18 cellular contexts compared by ENCODE assay signal in the genomic region with DNA sequence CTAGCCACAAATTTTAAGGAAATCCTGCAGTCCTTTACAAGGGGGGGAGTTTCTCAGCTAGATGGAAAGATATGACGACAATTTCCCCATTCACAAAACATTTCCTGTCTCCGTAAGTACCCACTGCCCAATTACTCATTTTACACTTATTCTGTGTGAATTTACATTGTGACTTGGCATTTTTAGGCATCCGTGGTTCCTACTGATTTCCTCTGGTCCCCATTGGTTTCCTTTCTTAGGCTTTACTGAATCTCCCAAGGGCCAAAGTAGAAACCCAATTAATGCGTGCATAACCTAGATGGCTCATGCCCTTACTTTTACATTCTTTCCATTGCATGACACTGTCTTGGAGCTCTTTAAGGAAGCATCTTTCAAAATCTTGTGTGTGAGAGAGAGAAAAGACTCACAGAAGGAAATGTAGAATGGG. TPM values are rescaled to one million over a fixed set of nuclear protein-coding genes. Genes with fewer than 3 reads are reported as not detected.
DNase-seq lines count a peak whose midpoint lies in the region; ATAC-seq, FAIRE-seq and TF ChIP-seq lines count a peak whose summit lies in the region.
"Had no signal": no experiment of that assay in that cellular context is flagged by ENCODE, and none has a peak within 500 bp of the region (broad histone marks: within the 10 kb centered on the region; RNA-seq: fewer than 3 reads in every experiment).

No MANE protein-coding gene starts in this region.

- H2AFZ ChIP-seq in OCI-LY7 (ENCODE audit: low read length) (peak overlapping the region; percentile 43; the same call in 1 of the 2 replicates), K562 (ENCODE audit: low read depth, low read length) (no peak overlapping the region), osteoblast (ENCODE audit: low read length) (peak overlapping the region; percentile 14)

- H3K9ac ChIP-seq in K562 (ENCODE audit: insufficient read depth in 1 of 2, low read depth in 2 of 2, low read length in 2 of 2), result no peak overlapping the region

- H3K9me1 ChIP-seq in K562 (ENCODE audit: control insufficient read depth, insufficient read depth, low read length), result no peaks in the 10 kb centered on the region

- TF ChIP-seq RAD21 in K562 (CRISPR knock-in tag; conservative IDR thresholded peaks at IDR 0.05 in 1 of 2, IDR thresholded peaks at IDR 0.05 in 1 of 2), result no peak

- no TSS peak for BruUV-seq in OCI-LY7 (replicated peaks; lab: Mats Ljungman, UMichigan)
- no TSS peak for BruUV-seq in K562 (replicated peaks; lab: Mats Ljungman, UMichigan)

- CTCF ChIA-PET in OCI-LY7 (lab: Charles Lee; ENCODE audit: unreplicated experiment), result no interaction called here
- CTCF ChIA-PET in K562 (lab: Yijun Ruan, JAX; ENCODE audit: low intra/inter-chr PET ratio), result no interaction called here

- H3K4me2 ChIP-seq in OCI-LY7 (ENCODE audit: low read length), result no peak overlapping the region
- H3K4me2 ChIP-seq in K562 (ENCODE audit: insufficient read depth, low read length), result no peak overlapping the region
- H3K4me2 ChIP-seq in osteoblast (ENCODE audit: insufficient read depth, low read length), result peak overlapping the region; percentile 47

- intact Hi-C loops in OCI-LY7 (cut with micrococcal nuclease; ENCODE audit: unreplicated experiment) (no loop called here), K562 (cut with micrococcal nuclease) (no loop called here), spleen (cut with DNase I; ENCODE audit: low total_unique reads) (no loop called here), sciatic nerve (cut with DNase I) (no loop called here)

- no peak overlapping the region for H3K27ac ChIP-seq in OCI-LY7 (ENCODE audit: low read depth, low read length, poor library complexity, severe bottlenecking)
- no peak overlapping the region for H3K27ac ChIP-seq in K562 (ENCODE audit: extremely low read depth, low read depth, low read length)
- H3K27ac ChIP-seq in osteoblast (ENCODE audit: low read depth, low read length), result peak overlapping the region; percentile 59
- no peak overlapping the region for H3K27ac ChIP-seq in spleen
- H3K27ac ChIP-seq: adrenal gland, tibial artery had no signal

- no peak for FAIRE-seq in K562 (lab: Jason Lieb, UNC)
- FAIRE-seq: RCC 7860 had no signal

- POLR2A ChIA-PET in OCI-LY7 (lab: Charles Lee), result interaction anchor here (1.3 kb wide), 1 partner anchor 17 kb away, joined by 4 read pairs; no protein-coding TSS in a partner anchor
- POLR2A ChIA-PET in K562 (lab: Yijun Ruan, JAX), result no interaction called here

- 8% methylated on average over 4 of the region's 4 CpGs for WGBS in K562 (ENCODE audit: insufficient coverage, low coverage, missing lambda C conversion rate)
- whole genome bisulfite sequencing in spleen, 5 donors, result 8 to 17% (median 11%) methylated on average over 4 of the region's 4 CpGs

- H3K4me3 ChIP-seq in OCI-LY7 (ENCODE audit: low read depth, low read length, poor library complexity, severe bottlenecking) (no peak overlapping the region), K562 (no peak overlapping the region), osteoblast (ENCODE audit: insufficient read depth, low read length) (no peak overlapping the region), spleen (no peak overlapping the region)
- H3K4me3 ChIP-seq: adrenal gland, tibial artery had no signal

- H3K79me2 ChIP-seq in OCI-LY7 (ENCODE audit: insufficient read depth, low read depth, low read length) (no peaks in the 10 kb centered on the region), K562 (ENCODE audit: control insufficient read depth, insufficient read depth, low read length) (no peaks in the 10 kb centered on the region), osteoblast (ENCODE audit: insufficient read depth, low read length) (no peaks in the 10 kb centered on the region)

- ATAC-seq in K562, result no peak
- no peak for ATAC-seq in HG03460 (IDR thresholded peaks at IDR 0.05; ENCODE audit: unreplicated experiment)
- ATAC-seq in sciatic nerve, result no peak
- no peak for ATAC-seq in GM18517 (IDR thresholded peaks at IDR 0.05; ENCODE audit: unreplicated experiment)
- ATAC-seq: effector memory CD8-positive, alpha-beta T cell; left ventricle myocardium superior had no signal

- H3K36me3 ChIP-seq in OCI-LY7 (ENCODE audit: insufficient read depth, low read length) (no peaks in the 10 kb centered on the region), K562 (ENCODE audit: control insufficient read depth, insufficient read depth, low read length) (no peaks in the 10 kb centered on the region), osteoblast (ENCODE audit: insufficient read depth, low read length) (no peaks in the 10 kb centered on the region), spleen (no peaks in the 10 kb centered on the region)
- H3K36me3 ChIP-seq: adrenal gland, BE2C, tibial artery had no signal

- TF ChIP-seq EP300 in K562 (IDR thresholded peaks at IDR 0.05; ENCODE audit: low read length), result no peak

- peaks cover 3 to 8% of the 10 kb centered on the region in 2 experiments; a peak in 1 of 5 replicates for H3K27me3 ChIP-seq in K562 (ENCODE audit: control insufficient read depth in 2 of 2, insufficient read depth in 2 of 2, low read length in 2 of 2)
- H3K27me3 ChIP-seq in osteoblast (ENCODE audit: insufficient read depth, low read length), result no peaks in the 10 kb centered on the region
- peaks cover 0 to 38% (median 0%) of the 10 kb centered on the region in 7 donors for H3K27me3 ChIP-seq in spleen (replicated peaks in 1 of 7)
- H3K27me3 ChIP-seq: adrenal gland, BE2C, tibial artery had no signal

- no peaks in the 10 kb centered on the region for H4K20me1 ChIP-seq in OCI-LY7 (ENCODE audit: insufficient read depth, low read length)
- no peaks in the 10 kb centered on the region for H4K20me1 ChIP-seq in K562 (replicated peaks; ENCODE audit: control insufficient read depth, insufficient read depth, low read length)
- no peaks in the 10 kb centered on the region for H4K20me1 ChIP-seq in osteoblast (ENCODE audit: insufficient read depth, low read length)

- TF ChIP-seq CTCF in OCI-LY7 (conservative IDR thresholded peaks at IDR 0.05; ENCODE audit: low read length) (no peak), K562 (IDR thresholded peaks at IDR 0.05 in 2 of 3, conservative IDR thresholded peaks at IDR 0.05 in 1 of 3; ENCODE audit: insufficient read depth in 2 of 3, low read depth in 1 of 3, low read length in 3 of 3) (no peak), osteoblast (IDR thresholded peaks at IDR 0.05; ENCODE audit: extremely low read depth, low read depth, low read length) (no peak), spleen (IDR thresholded peaks at IDR 0.05 in 8 of 11, conservative IDR thresholded peaks at IDR 0.05 in 3 of 11) (no peak)

- TF ChIP-seq POLR2A in K562 (conservative IDR thresholded peaks at IDR 0.05), result no peak
- TF ChIP-seq POLR2A in spleen (IDR thresholded peaks at IDR 0.05), result no peak

- DNase-seq in Daoy (ENCODE audit: low read depth), result peak; percentile 57
- DNase-seq in OCI-LY7 (ENCODE audit: low spot score), result no peak
- DNase-seq in K562 (ENCODE audit: extremely low read depth in 1 of 4, low spot score in 3 of 4), result no peak
- DNase-seq in osteoblast (ENCODE audit: insufficient read length, low spot score, missing footprints), result no peak
- no peak for DNase-seq in spleen
- DNase-seq in sciatic nerve (ENCODE audit: low spot score), result no peak
- DNase-seq: activated CD4-positive, CD25-positive, alpha-beta regulatory T cell; adrenal gland; BE2C; effector memory CD8-positive, alpha-beta T cell; GDM1; left ventricle myocardium superior; NCI-H1092 treated with DMSO at 0.1 percent for 48 hours; NCI-H748 treated with DMSO at 0.1 percent for 48 hours; tibial artery had no signal

- H3K9me2 ChIP-seq in OCI-LY7 (ENCODE audit: insufficient read depth, low read length), result no peaks in the 10 kb centered on the region

- in situ Hi-C loops in K562 (cut with MboI), result no loop called here

- peaks cover 26% of the 10 kb centered on the region for H3K4me1 ChIP-seq in OCI-LY7 (ENCODE audit: insufficient read depth, low read length, poor library complexity, severe bottlenecking)
- peaks cover 0 to 7% of the 10 kb centered on the region in 2 experiments; a peak in 2 of 5 replicates for H3K4me1 ChIP-seq in K562 (replicated peaks in 1 of 2; ENCODE audit: control insufficient read depth in 2 of 2, insufficient read depth in 2 of 2, low read length in 2 of 2)
- H3K4me1 ChIP-seq in osteoblast (ENCODE audit: insufficient read depth, low read length), result peaks cover 13% of the 10 kb centered on the region
- H3K4me1 ChIP-seq in spleen, result peaks cover 0 to 19% (median 15%) of the 10 kb centered on the region in 6 donors
- H3K4me1 ChIP-seq: tibial artery had no signal

- H3K9me3 ChIP-seq in OCI-LY7 (ENCODE audit: low read length) (no peaks in the 10 kb centered on the region), K562 (replicated peaks; ENCODE audit: control insufficient read depth, insufficient read depth, low read depth, low read length) (no peaks in the 10 kb centered on the region), osteoblast (ENCODE audit: low read depth, low read length) (no peaks in the 10 kb centered on the region), spleen (no peaks in the 10 kb centered on the region)
- H3K9me3 ChIP-seq: adrenal gland, BE2C, tibial artery had no signal

TF ChIP-seq in K562, 482 proteins besides CTCF, POLR2A, EP300 and RAD21 (continues in another document):
- TF ChIP-seq PTTG1 (tag; IDR thresholded peaks at IDR 0.05; ENCODE audit: low read depth), result no peak

RNA-seq across cellular contexts. Expression of a gene that starts 35.7 kb away (rescaled TPM):
- 0.11 and 1.0 TPM in 2 replicates for total RNA-seq in Daoy (2014; rRNA removed; shearing (Covaris generic))
- total RNA-seq in OCI-LY7 (2014; rRNA removed; shearing (Covaris generic)), result not detected in 2 replicates
- not detected in 2 replicates for total RNA-seq in OCI-LY7 (2022)
- 0.23 and 0.28 TPM in 2 replicates for total RNA-seq in K562 (2011; cell fraction: chromatin; rRNA removed; ENCODE audit: low replicate concordance)
- total RNA-seq in K562 (2011; cell fraction: nucleolus; rRNA removed), result 0.17 TPM in 1 of 2 replicates, not detected in the other
- 0.44 TPM in 1 of 2 replicates, not detected in the other for total RNA-seq in K562 (2011; cell fraction: nucleoplasm; rRNA removed)
- 0.04 and 0.14 TPM in 2 replicates for total RNA-seq in K562 (2014; rRNA removed)
- 0.15 and 0.32 TPM in 2 replicates for total RNA-seq in K562 (2014; rRNA removed; fragmentation: Illumina TruSeq; extraction: Trizol)
- 0.07 TPM in 1 of 2 replicates, not detected in the other for total RNA-seq in K562 (2015; rRNA removed; fragmentation: Illumina TruSeq; extraction: Trizol)
- 0.13 and 0.20 TPM in 2 replicates for total RNA-seq in K562 (2021)
- 0.08 and 0.54 TPM in 2 replicates for polyA plus RNA-seq in K562 (2011; rRNA removed)
- 0.03 and 0.33 TPM in 2 replicates for polyA plus RNA-seq in K562 (2011; cell fraction: cytosol; rRNA removed)
- 0.10 and 0.27 TPM in 2 replicates for polyA plus RNA-seq in K562 (2011; cell fraction: nucleus; rRNA removed)
- polyA plus RNA-seq in K562 (2012), result 0.07 and 0.47 TPM in 2 replicates
- 0.03 and 0.07 TPM in 2 replicates for polyA plus RNA-seq in K562 (2014; fragmentation: Illumina TruSeq; extraction: Trizol)
- polyA plus RNA-seq in K562 (2014; fragmentation: Nextera tagmentation; extraction: Ambion mirVana), result under 1 TPM in 1 of 2 experiments, not detected in 1; 0.11 TPM
- polyA plus RNA-seq in K562 (2014; rRNA removed), result 0.03 TPM in 1 of 2 replicates, not detected in the other
- polyA minus RNA-seq in K562 (2011; rRNA and poly(A)+ RNA removed), result 0.30 and 1.0 TPM in 2 replicates
- 0.38 TPM in 1 of 2 replicates, not detected in the other for polyA minus RNA-seq in K562 (2011; cell fraction: cytosol; rRNA and poly(A)+ RNA removed)
- 0.11 and 0.27 TPM in 2 replicates for polyA minus RNA-seq in K562 (2011; cell fraction: nucleus; rRNA and poly(A)+ RNA removed)
- 0.88 and 2.2 TPM in 2 replicates for total RNA-seq in osteoblast
- total RNA-seq in spleen, result 10 to 100 TPM in 6 of 7 donors, 1 to 10 TPM in 1; 4.1 to 88.5 (median 30.2) TPM
- 1 to 10 TPM; 5.4 to 8.7 (median 8.6) TPM for polyA plus RNA-seq in spleen
- 17.4 TPM for total RNA-seq in sciatic nerve
